Comparison of ENCODE assay signal across 20 cellular contexts in genomic region chr1:216306830-216307229, GRCh38.
"Had no signal": no experiment of that assay in that cellular context is flagged by ENCODE, and none has a peak within 500 bp of the region (broad histone marks: within the 10 kb centered on the region; RNA-seq: fewer than 3 reads in every experiment).

No MANE protein-coding gene starts in this region.

- H3K4me1 ChIP-seq: gastroesophageal sphincter, left ventricle myocardium inferior, right atrium auricular region, transverse colon, vagina had no signal

- FAIRE-seq: kidney had no signal

- DNase-seq: activated CD4-positive, CD25-positive, alpha-beta regulatory T cell treated with anti-CD3 and anti-CD28 coated beads, Interleukin-2, amount 50 U/mL, for 72 hours; activated naive CD4-positive, alpha-beta T cell; activated naive CD8-positive, alpha-beta T cell treated with anti-CD3 and anti-CD28 coated beads, Interleukin-2, amount 10 ng/mL, durations not matched to agents 7 days and 5 days; anterior cingulate cortex; effector CD8-positive, alpha-beta T cell; kidney; left ventricle myocardium inferior; mesenchymal stem cell; natural killer cell; nucleus accumbens; stimulated activated CD4-positive, alpha-beta T cell treated with anti-CD3 and anti-CD28 coated beads, Interleukin-4, amount 100 ng/mL, for 24 hours; stimulated activated naive CD8-positive, alpha-beta T cell treated with anti-CD3 and anti-CD28 coated beads, Interleukin-15, Interleukin-2, amounts not matched to agents 100 U/mL and 50 U/mL, for 24 hours; T-helper 9 cell; transverse colon had no signal

- H3K36me3 Mint-ChIP-seq: activated naive CD8-positive, alpha-beta T cell treated with anti-CD3 and anti-CD28 coated beads, Interleukin-2, amount 10 ng/mL, durations not matched to agents 7 days and 5 days; natural killer cell had no signal

- H3K27me3 Mint-ChIP-seq: activated naive CD8-positive, alpha-beta T cell treated with anti-CD3 and anti-CD28 coated beads, Interleukin-2, amount 10 ng/mL, durations not matched to agents 7 days and 5 days; progenitor cell of endocrine pancreas had no signal

- H3K36me3 ChIP-seq: gastroesophageal sphincter, left ventricle myocardium inferior, right atrium auricular region, transverse colon, vagina had no signal

- H3K4me1 Mint-ChIP-seq: activated naive CD8-positive, alpha-beta T cell treated with anti-CD3 and anti-CD28 coated beads, Interleukin-2, amount 10 ng/mL, durations not matched to agents 7 days and 5 days; natural killer cell had no signal

- H3K27me3 ChIP-seq: gastroesophageal sphincter, right atrium auricular region, transverse colon, vagina had no signal

- H3K27ac Mint-ChIP-seq: activated naive CD8-positive, alpha-beta T cell treated with anti-CD3 and anti-CD28 coated beads, Interleukin-2, amount 10 ng/mL, durations not matched to agents 7 days and 5 days; activated T-helper 1 cell treated with anti-CD3 and anti-CD28 coated beads, Interleukin-12 subunit alpha, Interleukin-12 subunit beta, Interleukin-2, Interleukin-4 antibody, amounts not matched to agents 30 ng/mL and 10 ng/mL and 1 ng/mL, durations not matched to agents 14 hours and 24 hours and 36 hours; natural killer cell; progenitor cell of endocrine pancreas had no signal

- H3K9me3 Mint-ChIP-seq: activated T-helper 1 cell treated with anti-CD3 and anti-CD28 coated beads, Interleukin-12 subunit alpha, Interleukin-12 subunit beta, Interleukin-2, Interleukin-4 antibody, amounts not matched to agents 30 ng/mL and 10 ng/mL and 1 ng/mL, durations not matched to agents 14 hours and 24 hours and 36 hours had no signal

- H3K9me3 ChIP-seq: gastroesophageal sphincter, left ventricle myocardium inferior, right atrium auricular region, transverse colon, vagina had no signal

- H3K27ac ChIP-seq: gastroesophageal sphincter, left ventricle myocardium inferior, right atrium auricular region, skin epidermis, transverse colon, vagina had no signal

- ATAC-seq: gastroesophageal sphincter; natural killer cell; stimulated activated naive CD8-positive, alpha-beta T cell treated with anti-CD3 and anti-CD28 coated beads, Interleukin-15, Interleukin-2, amounts not matched to agents 100 U/mL and 50 U/mL, for 24 hours had no signal

- H3K4me3 Mint-ChIP-seq: activated naive CD8-positive, alpha-beta T cell treated with anti-CD3 and anti-CD28 coated beads, Interleukin-2, amount 10 ng/mL, durations not matched to agents 7 days and 5 days; activated T-helper 1 cell treated with anti-CD3 and anti-CD28 coated beads, Interleukin-12 subunit alpha, Interleukin-12 subunit beta, Interleukin-2, Interleukin-4 antibody, amounts not matched to agents 30 ng/mL and 10 ng/mL and 1 ng/mL, durations not matched to agents 14 hours and 24 hours and 36 hours; natural killer cell had no signal

- H3K4me3 ChIP-seq: gastroesophageal sphincter, left ventricle myocardium inferior, right atrium auricular region, skin epidermis, transverse colon, vagina had no signal
